Comparison of ENCODE assay signal across 11 cellular contexts in genomic region chrX:38055170-38055847, GRCh38. TPM values are rescaled to one million over a fixed set of nuclear protein-coding genes. Genes with fewer than 3 reads are reported as not detected.
DNase-seq lines count a peak whose midpoint lies in the region; ATAC-seq and TF ChIP-seq lines count a peak whose summit lies in the region.
"Had no signal": no experiment of that assay in that cellular context is flagged by ENCODE, and none has a peak within 500 bp of the region (broad histone marks: within the 10 kb centered on the region; RNA-seq: fewer than 3 reads in every experiment).

No MANE protein-coding gene starts in this region.

- 49 to 57% methylated on average over 4 of the region's 4 CpGs for WGBS in body of pancreas, 2 donors

- H3K27ac Mint-ChIP-seq in stimulated activated naive B cell treated with anti-CD40 and anti-IgM and Interleukin-4, amounts not matched to agents 10 μg/mL and 1 μg/mL and 100 μg/mL, for 72 hours: no peak overlapping the region
- H3K27ac Mint-ChIP-seq: activated naive CD4-positive, alpha-beta T cell treated with anti-CD3 and anti-CD28 coated beads, Interleukin-2, amount 50 U/mL, for 24 hours; B cell had no signal

- no peak overlapping the region for H3K27ac ChIP-seq in A673 (ENCODE audit: low read depth, low read length, poor library complexity, severe bottlenecking)
- no peak overlapping the region for H3K27ac ChIP-seq in body of pancreas

- no peaks in the 10 kb centered on the region for H3K36me3 ChIP-seq in A673 (ENCODE audit: insufficient read depth, low read length, poor library complexity, severe bottlenecking)
- H3K36me3 ChIP-seq in body of pancreas (replicated peaks in 1 of 2; ENCODE audit: insufficient read depth in 1 of 2, low read depth in 2 of 2): no peaks in the 10 kb centered on the region

- H3K9me3 ChIP-seq in A673 (ENCODE audit: low read depth, low read length, poor library complexity, severe bottlenecking) (no peaks in the 10 kb centered on the region), body of pancreas (no peaks in the 10 kb centered on the region)

- no peak overlapping the region for H3K4me3 Mint-ChIP-seq in stimulated activated naive B cell treated with anti-CD40 and anti-IgM and Interleukin-4, amounts not matched to agents 10 μg/mL and 1 μg/mL and 100 μg/mL, for 72 hours
- H3K4me3 Mint-ChIP-seq: activated naive CD4-positive, alpha-beta T cell treated with anti-CD3 and anti-CD28 coated beads, Interleukin-2, amount 50 U/mL, for 24 hours; B cell had no signal

- no peaks in the 10 kb centered on the region for H3K36me3 Mint-ChIP-seq in stimulated activated naive B cell treated with anti-CD40 and anti-IgM and Interleukin-4, amounts not matched to agents 10 μg/mL and 1 μg/mL and 100 μg/mL, for 72 hours
- H3K36me3 Mint-ChIP-seq: activated naive CD4-positive, alpha-beta T cell treated with anti-CD3 and anti-CD28 coated beads, Interleukin-2, amount 50 U/mL, for 24 hours had no signal

- DNase-seq in A673 (ENCODE audit: low spot score): peak; percentile 19
- DNase-seq in HT1080 (ENCODE audit: low read depth): peak; percentile 47
- DNase-seq in body of pancreas: peak in 3 of 4 donors; percentile 13 to 29 (median 17)
- peak; percentile 42 for DNase-seq in kidney tubule cell (ENCODE audit: low spot score)
- DNase-seq in NOMO-1 (lab: John Stamatoyannopoulos, UW; ENCODE audit: unreplicated experiment in 2 of 2): no peak
- DNase-seq in stimulated activated naive B cell treated with anti-CD40 and anti-IgM and Interleukin-4, amounts not matched to agents 10 μg/mL and 1 μg/mL and 100 μg/mL, for 72 hours: no peak
- DNase-seq: NCI-H2029 had no signal

- intact Hi-C loops in A673 (cut with micrococcal nuclease; ENCODE audit: unreplicated experiment) (no loop called here), body of pancreas (cut with DNase I) (no loop called here)

- peaks cover 4 to 5% of the 10 kb centered on the region in 2 donors for H3K27me3 Mint-ChIP-seq in stimulated activated naive B cell treated with anti-CD40 and anti-IgM and Interleukin-4, amounts not matched to agents 10 μg/mL and 1 μg/mL and 100 μg/mL, for 72 hours
- H3K27me3 Mint-ChIP-seq: B cell had no signal

- POLR2A ChIA-PET in A673 (lab: Charles Lee; ENCODE audit: low non-redundant PET): no interaction called here

- no TSS peak for BruUV-seq in A673 (replicated peaks; lab: Mats Ljungman, UMichigan)

- no peaks in the 10 kb centered on the region for H3K27me3 ChIP-seq in A673 (replicated peaks; ENCODE audit: insufficient read depth, low read depth, low read length, poor library complexity)
- H3K27me3 ChIP-seq in body of pancreas: no peaks in the 10 kb centered on the region

- ATAC-seq in body of pancreas (no peak), HG03439 (IDR thresholded peaks at IDR 0.05; ENCODE audit: unreplicated experiment) (no peak), GM18873 (IDR thresholded peaks at IDR 0.05; ENCODE audit: low FRiP score, unreplicated experiment) (no peak)
- ATAC-seq in stimulated activated naive B cell treated with anti-CD40 and anti-IgM and Interleukin-4, amounts not matched to agents 10 μg/mL and 1 μg/mL and 100 μg/mL, for 72 hours (replicated peaks): no peak

- CTCF ChIA-PET in A673 (lab: Charles Lee): no interaction called here

- H3K4me1 ChIP-seq in A673 (ENCODE audit: insufficient read depth, low read length, poor library complexity, severe bottlenecking) (no peaks in the 10 kb centered on the region), body of pancreas (no peaks in the 10 kb centered on the region)

- no peaks in the 10 kb centered on the region for H3K9me3 Mint-ChIP-seq in stimulated activated naive B cell treated with anti-CD40 and anti-IgM and Interleukin-4, amounts not matched to agents 10 μg/mL and 1 μg/mL and 100 μg/mL, for 72 hours
- H3K9me3 Mint-ChIP-seq: activated naive CD4-positive, alpha-beta T cell treated with anti-CD3 and anti-CD28 coated beads, Interleukin-2, amount 50 U/mL, for 24 hours had no signal

- no peaks in the 10 kb centered on the region for H3K4me1 Mint-ChIP-seq in stimulated activated naive B cell treated with anti-CD40 and anti-IgM and Interleukin-4, amounts not matched to agents 10 μg/mL and 1 μg/mL and 100 μg/mL, for 72 hours
- H3K4me1 Mint-ChIP-seq: activated naive CD4-positive, alpha-beta T cell treated with anti-CD3 and anti-CD28 coated beads, Interleukin-2, amount 50 U/mL, for 24 hours; B cell had no signal

- H3K4me3 ChIP-seq in A673 (ENCODE audit: low read depth, low read length, poor library complexity, severe bottlenecking): no peak overlapping the region
- H3K4me3 ChIP-seq in body of pancreas: no peak overlapping the region

- no peak for TF ChIP-seq CTCF in A673 (conservative IDR thresholded peaks at IDR 0.05; ENCODE audit: low read depth, low read length)
- no peak for TF ChIP-seq CTCF in body of pancreas (IDR thresholded peaks at IDR 0.05)

- no peak for TF ChIP-seq POLR2A in body of pancreas (IDR thresholded peaks at IDR 0.05)

RNA-seq across cellular contexts. Expression of gene SYTL5, which starts 49.0 kb away (rescaled TPM):
- total RNA-seq in A673 (2021) (17.2 and 17.9 TPM in 2 replicates), body of pancreas (1 to 10 TPM; 5.3 to 7.3 TPM)
- 1.3 and 1.9 TPM in 2 replicates for total RNA-seq in HT1080 (2014; rRNA removed; shearing (Covaris generic))
- polyA plus RNA-seq in HT1080 (2015; cell fraction: cytosol; rRNA removed): 0.09 and 0.19 TPM in 2 replicates
- polyA plus RNA-seq in HT1080 (2015; cell fraction: nucleus; rRNA removed): 0.17 and 0.24 TPM in 2 replicates
- total RNA-seq: B cell had no signal

Comparison
In these comparisons a context has a peak if more than half of its experiments do, and no peak if none do; other contexts are left out.
1. DNase-seq: peak in A673 (single experiment), HT1080 (single experiment), body of pancreas (3 of 4) and kidney tubule cell (single experiment); none in NOMO-1 (0 of 2) and stimulated activated naive B cell treated with anti-CD40 and anti-IgM and Interleukin-4, amounts not matched to agents 10 μg/mL and 1 μg/mL and 100 μg/mL, for 72 hours (single experiment).